Comparison of ENCODE assay signal across 20 cellular contexts in genomic region chr12:104376650-104377506, GRCh38.
DNase-seq lines count a peak whose midpoint lies in the region; ATAC-seq and TF ChIP-seq lines count a peak whose summit lies in the region.
"Had no signal": no experiment of that assay in that cellular context is flagged by ENCODE, and none has a peak within 500 bp of the region (broad histone marks: within the 10 kb centered on the region; RNA-seq: fewer than 3 reads in every experiment).

No MANE protein-coding gene starts in this region.

- intact Hi-C loops in PC-9 (cut with micrococcal nuclease; ENCODE audit: unreplicated experiment): no loop called here

- POLR2A ChIA-PET in PC-9 (lab: Charles Lee; ENCODE audit: unreplicated experiment): no interaction called here

- no peak overlapping the region for H2AFZ ChIP-seq in PC-9

- no peaks in the 10 kb centered on the region for H4K20me1 ChIP-seq in PC-9 (ENCODE audit: insufficient read depth)

- no peaks in the 10 kb centered on the region for H3K9me2 ChIP-seq in PC-9 (ENCODE audit: insufficient read depth)

- no peaks in the 10 kb centered on the region for H3K9me3 ChIP-seq in PC-9 (ENCODE audit: insufficient read depth, low read depth)
- H3K9me3 ChIP-seq: SJCRH30 had no signal

- peak overlapping the region; percentile 39 for H3K4me2 ChIP-seq in PC-9

- H3K27me3 Mint-ChIP-seq in activated CD8-positive, alpha-beta memory T cell treated with anti-CD3 and anti-CD28 coated beads, Interleukin-2, amount 10 ng/mL, durations not matched to agents 7 days and 5 days: peaks cover 8% of the 10 kb centered on the region
- H3K27me3 Mint-ChIP-seq: stimulated activated naive B cell treated with anti-CD40 and anti-IgM and Interleukin-4, amounts not matched to agents 10 μg/mL and 1 μg/mL and 100 μg/mL, for 72 hours had no signal

- H3K27ac ChIP-seq in PC-9: peak overlapping the region; percentile 24; the same call in 1 of the 2 replicates
- H3K27ac ChIP-seq: SJCRH30 had no signal

- DNase-seq in activated CD8-positive, alpha-beta memory T cell treated with anti-CD3 and anti-CD28 coated beads for 24 hours: peak; percentile 28
- no peak for DNase-seq in activated CD8-positive, alpha-beta memory T cell treated with anti-CD3 and anti-CD28 coated beads, Interleukin-2, amount 10 ng/mL, durations not matched to agents 7 days and 5 days
- peak in 1 of 2 experiments; percentile 41 for DNase-seq in PC-9
- DNase-seq in iris pigment epithelial cell (ENCODE audit: low read depth): peak; percentile 48
- DNase-seq in stimulated activated effector memory CD8-positive, alpha-beta T cell treated with anti-CD3 and anti-CD28 coated beads, Interleukin-12 subunit alpha, Interleukin-12 subunit beta, amount 100 ng/mL, for 72 hours (ENCODE audit: low spot score in 2 of 2): no peak
- DNase-seq in cerebellar cortex (ENCODE audit: low spot score): no peak
- no peak for DNase-seq in AG08396 (ENCODE audit: low spot score)
- DNase-seq: activated gamma-delta T cell; aorta; CD4-positive, alpha-beta memory T cell; hippocampal formation; KBM-7; mesendoderm; NCI-H1048; NCI-H2081; NCI-H524 treated with DMSO at 0.1 percent for 48 hours; SJCRH30; stimulated activated naive B cell treated with anti-CD40 and anti-IgM and Interleukin-4, amounts not matched to agents 10 μg/mL and 1 μg/mL and 100 μg/mL, for 72 hours; T1000 had no signal

- H3K4me3 ChIP-seq in PC-9: no peak overlapping the region
- H3K4me3 ChIP-seq: SJCRH30 had no signal

- no peaks in the 10 kb centered on the region for H3K79me2 ChIP-seq in PC-9 (ENCODE audit: low read depth)

- ATAC-seq in activated CD8-positive, alpha-beta memory T cell treated with anti-CD3 and anti-CD28 coated beads, Interleukin-2, amount 10 ng/mL, durations not matched to agents 7 days and 5 days: no peak
- ATAC-seq in stimulated activated effector memory CD8-positive, alpha-beta T cell treated with anti-CD3 and anti-CD28 coated beads, Interleukin-12 subunit alpha, Interleukin-12 subunit beta, amount 100 ng/mL, for 72 hours: no peak
- no peak for ATAC-seq in GM18511 (IDR thresholded peaks at IDR 0.05; ENCODE audit: unreplicated experiment)
- ATAC-seq: stimulated activated naive B cell treated with anti-CD40 and anti-IgM and Interleukin-4, amounts not matched to agents 10 μg/mL and 1 μg/mL and 100 μg/mL, for 72 hours had no signal

- H3K36me3 Mint-ChIP-seq in activated CD8-positive, alpha-beta memory T cell treated with anti-CD3 and anti-CD28 coated beads, Interleukin-2, amount 10 ng/mL, durations not matched to agents 7 days and 5 days: no peaks in the 10 kb centered on the region
- no peaks in the 10 kb centered on the region for H3K36me3 Mint-ChIP-seq in stimulated activated effector memory CD8-positive, alpha-beta T cell treated with anti-CD3 and anti-CD28 coated beads, Interleukin-12 subunit alpha, Interleukin-12 subunit beta, amount 100 ng/mL, for 72 hours
- H3K36me3 Mint-ChIP-seq: CD4-positive, alpha-beta memory T cell had no signal

- no peaks in the 10 kb centered on the region for H3K9me3 Mint-ChIP-seq in activated CD8-positive, alpha-beta memory T cell treated with anti-CD3 and anti-CD28 coated beads, Interleukin-2, amount 10 ng/mL, durations not matched to agents 7 days and 5 days (ENCODE audit: low read depth)
- no peaks in the 10 kb centered on the region for H3K9me3 Mint-ChIP-seq in stimulated activated effector memory CD8-positive, alpha-beta T cell treated with anti-CD3 and anti-CD28 coated beads, Interleukin-12 subunit alpha, Interleukin-12 subunit beta, amount 100 ng/mL, for 72 hours
- H3K9me3 Mint-ChIP-seq: stimulated activated naive B cell treated with anti-CD40 and anti-IgM and Interleukin-4, amounts not matched to agents 10 μg/mL and 1 μg/mL and 100 μg/mL, for 72 hours had no signal

- H3K27ac Mint-ChIP-seq in activated CD8-positive, alpha-beta memory T cell treated with anti-CD3 and anti-CD28 coated beads, Interleukin-2, amount 10 ng/mL, durations not matched to agents 7 days and 5 days: no peak overlapping the region
- H3K27ac Mint-ChIP-seq in stimulated activated effector memory CD8-positive, alpha-beta T cell treated with anti-CD3 and anti-CD28 coated beads, Interleukin-12 subunit alpha, Interleukin-12 subunit beta, amount 100 ng/mL, for 72 hours: peak overlapping the region; percentile 29
- H3K27ac Mint-ChIP-seq: stimulated activated naive B cell treated with anti-CD40 and anti-IgM and Interleukin-4, amounts not matched to agents 10 μg/mL and 1 μg/mL and 100 μg/mL, for 72 hours had no signal

- no peak for TF ChIP-seq CTCF in PC-9 (conservative IDR thresholded peaks at IDR 0.05)

- BruUV-seq in PC-9 (replicated peaks; lab: Mats Ljungman, UMichigan): no TSS peak

- peaks cover 55% of the 10 kb centered on the region for H3K4me1 ChIP-seq in PC-9 (replicated peaks; ENCODE audit: insufficient read depth)
- H3K4me1 ChIP-seq: SJCRH30 had no signal

- H3K36me3 ChIP-seq in PC-9 (ENCODE audit: low read depth): no peaks in the 10 kb centered on the region
- H3K36me3 ChIP-seq: SJCRH30 had no signal

- peaks cover 44% of the 10 kb centered on the region; the same call in 1 of the 2 replicates for H3F3A ChIP-seq in PC-9 (ENCODE audit: insufficient read depth, low read depth)

- CTCF ChIA-PET in activated CD8-positive, alpha-beta memory T cell treated with anti-CD3 and anti-CD28 coated beads, Interleukin-2, amount 10 ng/mL, durations not matched to agents 7 days and 5 days (lab: Charles Lee): no interaction called here
- CTCF ChIA-PET in PC-9 (lab: Charles Lee): interaction anchor here (0.7 kb wide), 1 partner anchor 331 kb away, joined by 4 read pairs; no protein-coding TSS in a partner anchor

- H3K4me1 Mint-ChIP-seq in activated CD8-positive, alpha-beta memory T cell treated with anti-CD3 and anti-CD28 coated beads, Interleukin-2, amount 10 ng/mL, durations not matched to agents 7 days and 5 days: peaks cover 14% of the 10 kb centered on the region
- peaks cover 12% of the 10 kb centered on the region for H3K4me1 Mint-ChIP-seq in stimulated activated effector memory CD8-positive, alpha-beta T cell treated with anti-CD3 and anti-CD28 coated beads, Interleukin-12 subunit alpha, Interleukin-12 subunit beta, amount 100 ng/mL, for 72 hours

- H3K27me3 ChIP-seq in PC-9 (ENCODE audit: insufficient read depth, low read depth): no peaks in the 10 kb centered on the region
- H3K27me3 ChIP-seq: SJCRH30 had no signal

- no peak overlapping the region for H3K4me3 Mint-ChIP-seq in activated CD8-positive, alpha-beta memory T cell treated with anti-CD3 and anti-CD28 coated beads, Interleukin-2, amount 10 ng/mL, durations not matched to agents 7 days and 5 days
- no peak overlapping the region for H3K4me3 Mint-ChIP-seq in stimulated activated effector memory CD8-positive, alpha-beta T cell treated with anti-CD3 and anti-CD28 coated beads, Interleukin-12 subunit alpha, Interleukin-12 subunit beta, amount 100 ng/mL, for 72 hours
- H3K4me3 Mint-ChIP-seq: CD4-positive, alpha-beta memory T cell; stimulated activated naive B cell treated with anti-CD40 and anti-IgM and Interleukin-4, amounts not matched to agents 10 μg/mL and 1 μg/mL and 100 μg/mL, for 72 hours had no signal

Comparison
In these comparisons a context has a peak if more than half of its experiments do, and no peak if none do; other contexts are left out.
1. DNase-seq: peak in activated CD8-positive, alpha-beta memory T cell treated with anti-CD3 and anti-CD28 coated beads for 24 hours (single experiment) and iris pigment epithelial cell (single experiment); none in activated CD8-positive, alpha-beta memory T cell treated with anti-CD3 and anti-CD28 coated beads, Interleukin-2, amount 10 ng/mL, durations not matched to agents 7 days and 5 days (single experiment), stimulated activated effector memory CD8-positive, alpha-beta T cell treated with anti-CD3 and anti-CD28 coated beads, Interleukin-12 subunit alpha, Interleukin-12 subunit beta, amount 100 ng/mL, for 72 hours (0 of 2), cerebellar cortex (single experiment) and AG08396 (single experiment).